8 cellular contexts compared by ENCODE assay signal in the genomic region with DNA sequence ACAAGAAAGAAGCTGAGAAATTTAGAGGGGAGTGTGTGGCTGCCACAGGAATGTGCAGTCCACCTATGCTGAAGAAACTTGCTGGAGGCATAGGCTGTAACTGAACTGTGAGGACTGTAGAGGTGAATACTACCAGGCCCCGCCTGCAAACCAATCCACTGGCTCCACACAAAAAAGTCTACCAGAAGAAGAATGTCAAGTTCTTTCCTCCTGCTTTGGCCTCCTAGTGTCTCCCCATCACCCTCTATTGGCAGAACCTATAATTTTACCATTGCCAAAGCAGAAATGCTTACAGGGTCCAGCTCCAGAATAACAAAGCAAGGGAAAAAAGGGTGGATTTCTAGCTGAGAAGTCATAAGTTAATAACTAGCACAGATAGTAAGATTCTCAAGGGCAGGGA. TPM values are rescaled to one million over a fixed set of nuclear protein-coding genes. Genes with fewer than 3 reads are reported as not detected.
DNase-seq lines count a peak whose midpoint lies in the region; ATAC-seq and TF ChIP-seq lines count a peak whose summit lies in the region.

No MANE protein-coding gene starts in this region.

- H3K36me3 ChIP-seq in testis (ENCODE audit: low read depth, missing control alignments): no peaks in the 10 kb centered on the region

- peak; percentile 54 for ATAC-seq in GM21528 (IDR thresholded peaks at IDR 0.05; ENCODE audit: low FRiP score, unreplicated experiment)

- H3K4me3 ChIP-seq in testis: no peak overlapping the region

- WGBS in testis, 2 donors: 88 to 100% methylated on average over 1 of the region's 1 CpG

- TF ChIP-seq POLR2A in testis (IDR thresholded peaks at IDR 0.05): no peak

- intact Hi-C loops in testis (cut with DNase I; ENCODE audit: low total_unique reads): no loop called here

- H3K27ac ChIP-seq in testis: no peak overlapping the region

- H3K27me3 ChIP-seq in testis: no peaks in the 10 kb centered on the region

- DNase-seq in GDM1 (lab: John Stamatoyannopoulos, UW) (peak; percentile 3), NCI-H69 (lab: John Stamatoyannopoulos, UW) (peak; percentile 19), glomerular visceral epithelial cell (ENCODE audit: extremely low spot score) (peak; percentile 24), NCI-H1417 treated with DMSO at 0.1 percent for 48 hours (lab: John Stamatoyannopoulos, UW) (no peak), NCI-H524 treated with DMSO at 0.1 percent for 48 hours (lab: John Stamatoyannopoulos, UW) (no peak), testis (no peak), dedifferentiated amniotic fluid mesenchymal stem cell (ENCODE audit: extremely low spot score) (no peak)

- no peaks in the 10 kb centered on the region for H3K4me1 ChIP-seq in testis

- H3K9me3 ChIP-seq in testis: no peaks in the 10 kb centered on the region

- TF ChIP-seq CTCF in testis (IDR thresholded peaks at IDR 0.05): no peak

RNA-seq across cellular contexts. Expression of a gene that starts 5.9 kb away (rescaled TPM):
- total RNA-seq in testis: 10 to 100 TPM; 68.4 to 82.9 TPM
- 136 TPM for polyA plus RNA-seq in testis (ENCODE audit: insufficient read depth, low read depth, low replicate concordance)

RNA-seq across cellular contexts. Expression of a gene that starts 19.4 kb away (rescaled TPM):
- total RNA-seq in testis: 10 to 100 TPM; 83.0 to 92.2 TPM
- polyA plus RNA-seq in testis (ENCODE audit: insufficient read depth, low read depth, low replicate concordance): 59.9 TPM

Comparison
In these comparisons a context has a peak if more than half of its experiments do, and no peak if none do; other contexts are left out.
1. DNase-seq: peak in GDM1 (single experiment), NCI-H69 (single experiment) and glomerular visceral epithelial cell (single experiment); none in NCI-H1417 treated with DMSO at 0.1 percent for 48 hours (single experiment), NCI-H524 treated with DMSO at 0.1 percent for 48 hours (single experiment), testis (single experiment) and dedifferentiated amniotic fluid mesenchymal stem cell (single experiment).